Comparison of ENCODE assay signal across 1 cellular context in the genomic region with DNA sequence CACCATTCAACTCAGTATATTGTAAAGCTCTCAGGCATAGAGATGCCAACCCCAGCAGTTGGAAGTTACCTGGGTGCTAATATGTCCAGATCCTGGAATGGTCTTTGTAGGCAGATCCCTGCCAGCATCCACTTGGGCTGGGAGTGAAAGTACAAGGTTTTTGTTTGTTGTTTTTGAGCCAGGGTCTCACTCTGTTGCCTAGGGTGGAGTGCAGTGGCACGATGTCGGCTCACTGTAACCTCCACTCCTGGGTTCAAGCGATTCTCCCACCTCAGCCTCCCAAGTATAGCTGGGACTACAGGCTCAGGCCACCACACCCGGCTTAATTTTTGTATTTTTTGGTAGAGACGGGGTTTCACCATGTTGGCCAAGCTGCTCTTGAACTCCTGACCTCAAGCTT.
TF ChIP-seq lines count a peak whose summit lies in the region.

No MANE protein-coding gene starts in this region.

TF ChIP-seq in IMR-90, 13 proteins besides CTCF, POLR2A, EP300 and RAD21 (continued from another document):
- TF ChIP-seq MAFK (IDR thresholded peaks at IDR 0.05; ENCODE audit: low read depth, low read length) (no peak), RCOR1 (IDR thresholded peaks at IDR 0.05; ENCODE audit: insufficient replicate concordance, low read length) (no peak), RFX5 (IDR thresholded peaks at IDR 0.05; ENCODE audit: low read depth, low read length) (no peak), CEBPB (IDR thresholded peaks at IDR 0.05; ENCODE audit: low read depth, low read length) (no peak), CHD1 (IDR thresholded peaks at IDR 0.05; ENCODE audit: low read depth, low read length) (no peak)
- TF ChIP-seq, protein P1, sequence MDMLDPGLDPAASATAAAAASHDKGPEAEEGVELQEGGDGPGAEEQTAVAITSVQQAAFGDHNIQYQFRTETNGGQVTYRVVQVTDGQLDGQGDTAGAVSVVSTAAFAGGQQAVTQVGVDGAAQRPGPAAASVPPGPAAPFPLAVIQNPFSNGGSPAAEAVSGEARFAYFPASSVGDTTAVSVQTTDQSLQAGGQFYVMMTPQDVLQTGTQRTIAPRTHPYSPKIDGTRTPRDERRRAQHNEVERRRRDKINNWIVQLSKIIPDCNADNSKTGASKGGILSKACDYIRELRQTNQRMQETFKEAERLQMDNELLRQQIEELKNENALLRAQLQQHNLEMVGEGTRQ (IDR thresholded peaks at IDR 0.05; ENCODE audit: low read depth, low read length): no peak
